In the genomic region with DNA sequence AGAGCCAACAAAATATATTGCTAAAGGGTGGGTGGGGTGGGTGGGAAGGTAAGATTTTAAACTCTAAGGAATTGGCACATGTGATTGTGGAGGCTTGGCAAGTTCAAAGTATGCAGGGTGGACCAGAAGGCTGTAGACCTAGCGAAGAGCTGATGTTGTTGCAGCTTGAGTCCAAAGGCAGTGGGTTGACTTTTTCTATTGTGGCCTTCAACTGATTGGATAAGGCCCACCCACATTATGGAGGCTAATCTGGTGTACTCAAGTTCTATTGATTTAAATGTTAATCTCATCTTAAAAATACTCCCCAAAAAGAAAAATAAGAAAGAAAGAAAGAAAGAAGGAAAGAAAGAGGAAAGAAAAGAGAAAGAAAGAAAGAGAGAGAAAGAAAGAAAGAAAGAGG, we compare ENCODE assay signal across 22 cellular contexts.
"Had no signal": no experiment of that assay in that cellular context is flagged by ENCODE, and none has a peak within 500 bp of the region (broad histone marks: within the 10 kb centered on the region; RNA-seq: fewer than 3 reads in every experiment).

No MANE protein-coding gene starts in this region.

- DNase-seq: activated CD4-positive, alpha-beta T cell treated with anti-CD3 and anti-CD28 coated beads for 4 hours; activated naive CD8-positive, alpha-beta T cell treated with anti-CD3 and anti-CD28 coated beads, Interleukin-2, amount 10 ng/mL, durations not matched to agents 7 days and 5 days; activated T-cell treated with anti-CD3 and anti-CD28 coated beads, Interleukin-2, amount 50 U/mL, for 1 hour; dorsolateral prefrontal cortex; effector memory CD4-positive, alpha-beta T cell; islet precursor cell; left ventricle myocardium superior; mucosa of descending colon; nucleus accumbens; pancreas; retina; stimulated activated CD4-positive, alpha-beta T cell treated with anti-CD3 and anti-CD28 coated beads, Interleukin-1b, Interleukin-23, amount 100 ng/mL, for 48 hours; stimulated activated CD4-positive, alpha-beta T cell treated with anti-CD3 and anti-CD28 coated beads, Interleukin-4, amount 100 ng/mL, for 4 hours; stimulated activated CD8-positive, alpha-beta memory T cell treated with anti-CD3 and anti-CD28 coated beads, Interleukin-4, amount 100 ng/mL, for 48 hours; stimulated activated naive CD4-positive, alpha-beta T cell; T-helper 9 cell; tibial artery; upper lobe of right lung had no signal

- H3K27ac Mint-ChIP-seq: activated naive CD8-positive, alpha-beta T cell treated with anti-CD3 and anti-CD28 coated beads, Interleukin-2, amount 10 ng/mL, durations not matched to agents 7 days and 5 days; activated T-helper 2 cell treated with anti-CD3 and anti-CD28 coated beads, Interferon-gamma antibody, Interleukin-2, Interleukin-4, amounts not matched to agents 10 μg/mL and 5 μg/mL and 100 μg/mL, durations not matched to agents 14 hours and 24 hours and 36 hours; brain had no signal

- H3K4me1 Mint-ChIP-seq: brain, neural crest cell had no signal

- H3K36me3 Mint-ChIP-seq: brain had no signal

- H3K27me3 Mint-ChIP-seq: activated naive CD8-positive, alpha-beta T cell treated with anti-CD3 and anti-CD28 coated beads, Interleukin-2, amount 10 ng/mL, durations not matched to agents 7 days and 5 days had no signal

- ATAC-seq: left ventricle myocardium superior, mucosa of descending colon, pancreas, sciatic nerve, upper lobe of right lung had no signal

- H3K4me3 Mint-ChIP-seq: activated naive CD8-positive, alpha-beta T cell treated with anti-CD3 and anti-CD28 coated beads, Interleukin-2, amount 10 ng/mL, durations not matched to agents 7 days and 5 days; brain; neural crest cell had no signal
